20 cellular contexts compared by ENCODE assay signal in the genomic region with DNA sequence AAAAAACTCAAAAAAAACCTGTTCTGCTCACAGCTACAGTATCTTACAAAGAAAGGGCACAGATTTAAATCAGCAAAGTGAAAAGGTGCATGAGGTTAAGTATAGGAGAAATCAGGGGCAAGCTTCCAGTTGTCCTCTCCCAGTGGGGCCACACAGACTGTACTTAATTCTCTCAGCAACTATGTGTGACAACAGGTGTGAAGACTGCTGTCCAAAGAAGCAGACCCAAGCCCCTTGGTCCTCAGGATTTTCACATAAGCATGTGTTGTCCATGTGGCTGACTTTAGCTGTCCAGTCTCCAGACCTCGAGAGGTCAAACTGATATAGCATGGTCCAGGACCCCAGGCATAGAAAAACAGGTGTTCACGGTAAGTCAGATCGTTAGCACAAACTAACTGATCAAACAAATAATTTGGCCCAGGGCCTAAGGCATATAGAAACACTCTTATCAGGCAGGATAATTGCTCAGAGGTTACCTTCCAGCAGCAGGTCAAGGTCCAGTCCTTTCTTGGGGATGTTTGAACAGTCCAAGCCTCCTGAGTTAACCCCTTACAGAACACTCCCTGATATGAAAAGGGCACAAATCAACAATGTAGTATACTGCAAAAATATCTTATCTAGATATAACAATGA. TPM values are rescaled to one million over a fixed set of nuclear protein-coding genes. Genes with fewer than 3 reads are reported as not detected.
DNase-seq lines count a peak whose midpoint lies in the region; ATAC-seq, FAIRE-seq and TF ChIP-seq lines count a peak whose summit lies in the region.
"Had no signal": no experiment of that assay in that cellular context is flagged by ENCODE, and none has a peak within 500 bp of the region (broad histone marks: within the 10 kb centered on the region; RNA-seq: fewer than 3 reads in every experiment).

No MANE protein-coding gene starts in this region.

- H3K14ac ChIP-seq in IMR-90 (replicated peaks; ENCODE audit: low read depth, low read length) = no peak overlapping the region

- no peak overlapping the region for H4K5ac ChIP-seq in IMR-90 (ENCODE audit: low read depth, low read length)

- H3K27ac Mint-ChIP-seq in Caco-2 (ENCODE audit: unreplicated experiment) (peak overlapping the region; percentile 94), progenitor cell of endocrine pancreas (peak overlapping the region; percentile 63)
- H3K27ac Mint-ChIP-seq: B cell had no signal

- peak overlapping the region; percentile 64; the same call in 1 of the 2 replicates for H2AK5ac ChIP-seq in IMR-90 (ENCODE audit: low read depth, low read length)

- no peak overlapping the region for H3K27ac ChIP-seq in IMR-90 (ENCODE audit: insufficient read depth, low read length)
- H3K27ac ChIP-seq in endothelial cell of umbilical vein (ENCODE audit: insufficient read depth, low read depth, low read length) = no peak overlapping the region
- H3K27ac ChIP-seq: GM23248, SJSA1 had no signal

- H3K23ac ChIP-seq in IMR-90 (ENCODE audit: low read depth, low read length) = peak overlapping the region; percentile 73; the same call in 1 of the 2 replicates

- DNase-seq in Caco-2 (peak; percentile 86 to 92), IMR-90 (no peak), endothelial cell of umbilical vein (ENCODE audit: low read depth, low spot score) (peak; percentile 6), progenitor cell of endocrine pancreas (ENCODE audit: low spot score, unreplicated experiment) (no peak), kidney glomerular epithelial cell (lab: John Stamatoyannopoulos, UW) (no peak), posterior cingulate gyrus (no peak)
- no peak for DNase-seq in activated effector memory CD4-positive, alpha-beta T cell treated with Interleukin-2 at 50 U/mL for 16 hours
- DNase-seq: COR-L47, DMS153, EL, GM23248, HCEC 1CT, KG1, MV-4-11, NCI-H1930, NCI-H226 had no signal

- H4K8ac ChIP-seq in IMR-90 (ENCODE audit: low read depth in 2 of 2, low read length in 2 of 2) = no peak overlapping the region; a peak in 1 of 4 replicates

- no peak overlapping the region for H3K18ac ChIP-seq in IMR-90 (ENCODE audit: low read depth, low read length)

- H3K4me1 Mint-ChIP-seq in Caco-2 (ENCODE audit: low read depth, unreplicated experiment) (peaks cover 39% of the 10 kb centered on the region), progenitor cell of endocrine pancreas (ENCODE audit: low read depth) (peaks cover 22% of the 10 kb centered on the region)
- H3K4me1 Mint-ChIP-seq: B cell had no signal

- no CpG with 5 or more reads among the region's 3 CpGs for WGBS in IMR-90 (ENCODE audit: extremely low coverage in 2 of 2, insufficient read length in 1 of 2), 2 experiments

- peak overlapping the region; percentile 48 for H2BK120ac ChIP-seq in IMR-90 (ENCODE audit: low read depth, low read length)

- no peak overlapping the region for H2BK5ac ChIP-seq in IMR-90 (ENCODE audit: low read depth, low read length, poor library complexity, severe bottlenecking)

- H3K27me3 Mint-ChIP-seq in Caco-2 (ENCODE audit: insufficient read depth, unreplicated experiment) (no peaks in the 10 kb centered on the region), progenitor cell of endocrine pancreas (peaks cover 6% of the 10 kb centered on the region)
- H3K27me3 Mint-ChIP-seq: B cell had no signal

- TF ChIP-seq RAD21 in IMR-90 (IDR thresholded peaks at IDR 0.05; ENCODE audit: low read length) = no peak

- H3K4me2 ChIP-seq in IMR-90 (ENCODE audit: low read depth, low read length) (no peak overlapping the region), endothelial cell of umbilical vein (ENCODE audit: insufficient read depth, low read length) (no peak overlapping the region)

- BruUV-seq in Caco-2 (replicated peaks; lab: Mats Ljungman, UMichigan) (no TSS peak), IMR-90 (replicated peaks; lab: Mats Ljungman, UMichigan) (no TSS peak), endothelial cell of umbilical vein (replicated peaks; lab: Mats Ljungman, UMichigan) (no TSS peak)

- peaks cover 0 to 5% of the 10 kb centered on the region in 2 experiments; a peak in 2 of 4 replicates for H3K79me1 ChIP-seq in IMR-90 (ENCODE audit: low read depth in 1 of 2, low read length in 2 of 2)

- H2BK20ac ChIP-seq in IMR-90 (ENCODE audit: low read depth, low read length) = peak overlapping the region; percentile 18; the same call in 1 of the 2 replicates

- TF ChIP-seq CTCF in Caco-2 (IDR thresholded peaks at IDR 0.05; ENCODE audit: insufficient read depth in 1 of 2, low read depth in 1 of 2, low read length in 1 of 2, severe bottlenecking in 1 of 2, unreplicated experiment in 1 of 2) = no peak
- no peak for TF ChIP-seq CTCF in IMR-90 (conservative IDR thresholded peaks at IDR 0.05; ENCODE audit: low read depth, low read length)
- no peak for TF ChIP-seq CTCF in endothelial cell of umbilical vein (IDR thresholded peaks at IDR 0.05; ENCODE audit: extremely low read depth in 1 of 2, insufficient read depth in 1 of 2, low read depth in 1 of 2, low read length in 2 of 2)
- TF ChIP-seq CTCF in progenitor cell of endocrine pancreas (IDR thresholded peaks at IDR 0.05; ENCODE audit: unreplicated experiment) = no peak

- FAIRE-seq in endothelial cell of umbilical vein (lab: Jason Lieb, UNC) = no peak

- H3K9me3 ChIP-seq in Caco-2 (no peaks in the 10 kb centered on the region; the same call in 1 of the 2 replicates), IMR-90 (ENCODE audit: control insufficient read depth, insufficient read depth, low read length) (no peaks in the 10 kb centered on the region), endothelial cell of umbilical vein (replicated peaks; ENCODE audit: control insufficient read depth, insufficient read depth, low read length) (no peaks in the 10 kb centered on the region)
- H3K9me3 ChIP-seq: SJSA1 had no signal

- H3K9me3 Mint-ChIP-seq in Caco-2 (ENCODE audit: unreplicated experiment) (no peaks in the 10 kb centered on the region), progenitor cell of endocrine pancreas (ENCODE audit: low read depth) (peaks cover 4% of the 10 kb centered on the region)

- no peaks in the 10 kb centered on the region for H3K36me3 ChIP-seq in Caco-2 (ENCODE audit: control insufficient read depth, insufficient read depth, low read length)
- H3K36me3 ChIP-seq in IMR-90 (ENCODE audit: control insufficient read depth, insufficient read depth, low read length) = no peaks in the 10 kb centered on the region
- no peaks in the 10 kb centered on the region for H3K36me3 ChIP-seq in endothelial cell of umbilical vein (ENCODE audit: control insufficient read depth in 2 of 2, extremely low read depth in 1 of 2, insufficient read depth in 2 of 2, low read length in 2 of 2)
- H3K36me3 ChIP-seq: SJSA1 had no signal

- no peak overlapping the region for H3K56ac ChIP-seq in IMR-90 (ENCODE audit: extremely low read depth, insufficient read depth, low read length)

- H3K4me3 Mint-ChIP-seq in Caco-2 (ENCODE audit: unreplicated experiment) (peak overlapping the region; percentile 38), progenitor cell of endocrine pancreas (ENCODE audit: low read depth) (no peak overlapping the region)
- H3K4me3 Mint-ChIP-seq: B cell had no signal

- H4K20me1 ChIP-seq in IMR-90 (ENCODE audit: insufficient read depth, low read length) (no peaks in the 10 kb centered on the region), endothelial cell of umbilical vein (replicated peaks; ENCODE audit: control insufficient read depth, extremely low read depth, insufficient read depth, low read length) (no peaks in the 10 kb centered on the region)

- POLR2A ChIA-PET in Caco-2 (lab: Charles Lee) = interaction anchor here (0.8 kb wide), 1 partner anchor 21 kb away, joined by 5 read pairs; the partner anchor contains the start of gene CSTF3
- POLR2A ChIA-PET in IMR-90 (lab: Charles Lee; ENCODE audit: unreplicated experiment) = no interaction called here
- POLR2A ChIA-PET in endothelial cell of umbilical vein (lab: Charles Lee) = no interaction called here

- intact Hi-C loops in Caco-2 (cut with micrococcal nuclease; ENCODE audit: unreplicated experiment) = loop anchor here (1.0 kb wide), 2 partner anchors 21 to 76 kb away; partner anchors contain the start of gene CSTF3
- intact Hi-C loops in IMR-90 (cut with micrococcal nuclease) = no loop called here
- intact Hi-C loops in endothelial cell of umbilical vein (cut with micrococcal nuclease) = no loop called here
- intact Hi-C loops in posterior cingulate gyrus (cut with DNase I) = no loop called here

- H3K9me1 ChIP-seq in IMR-90 (ENCODE audit: insufficient read depth, low read length) = peaks cover 4% of the 10 kb centered on the region; the same call in 1 of the 2 replicates
- H3K9me1 ChIP-seq in endothelial cell of umbilical vein (replicated peaks; ENCODE audit: control insufficient read depth, extremely low read depth, insufficient read depth, low read length) = no peaks in the 10 kb centered on the region

- H2AK9ac ChIP-seq in IMR-90 (replicated peaks; ENCODE audit: low read depth, low read length, poor library complexity) = no peak overlapping the region

- dilution Hi-C loops in IMR-90 (cut with HindIII; ENCODE audit: low sequenced_read_pairs, unreplicated experiment) = no loop called here
- dilution Hi-C loops in endothelial cell of umbilical vein (cut with MboI; ENCODE audit: extremely low pct_ligation_motif_present, low sequenced_read_pairs) = no loop called here

- ATAC-seq in IMR-90 (ENCODE audit: low read depth) = no peak
- ATAC-seq: GM12878, Panc1 had no signal

- no peak for TF ChIP-seq POLR2A in IMR-90 (IDR thresholded peaks at IDR 0.05; ENCODE audit: low read depth, low read length)
- TF ChIP-seq POLR2A in endothelial cell of umbilical vein (IDR thresholded peaks at IDR 0.05; ENCODE audit: low read depth, low read length) = no peak

- no peak overlapping the region for H3K4me3 ChIP-seq in Caco-2 (ENCODE audit: low read depth, low read length)
- H3K4me3 ChIP-seq in IMR-90 (ENCODE audit: insufficient read depth, low read depth, low read length) = no peak overlapping the region
- H3K4me3 ChIP-seq in endothelial cell of umbilical vein (replicated peaks in 1 of 3; ENCODE audit: insufficient read depth in 1 of 3, low read depth in 1 of 3, low read length in 3 of 3) = no peak overlapping the region
- H3K4me3 ChIP-seq: GM12878, GM23248, SJSA1 had no signal

- H2BK15ac ChIP-seq in IMR-90 (ENCODE audit: low read depth, low read length) = 0 out of 3 replicates have a peak overlapping the region, but pooled peaks have one; percentile 13

- H2AFZ ChIP-seq in IMR-90 (replicated peaks; ENCODE audit: low read length, poor library complexity) = no peak overlapping the region
- no peak overlapping the region for H2AFZ ChIP-seq in endothelial cell of umbilical vein (ENCODE audit: low read depth, low read length)
- H2AFZ ChIP-seq: GM23248 had no signal

- H3K9ac ChIP-seq in IMR-90 (ENCODE audit: low read depth, low read length) (no peak overlapping the region), endothelial cell of umbilical vein (replicated peaks; ENCODE audit: extremely low read depth, insufficient read depth, low read length) (no peak overlapping the region)
- H3K9ac ChIP-seq: GM23248 had no signal

- H3K36me3 Mint-ChIP-seq in Caco-2 (ENCODE audit: insufficient read depth, unreplicated experiment) (peaks cover 21% of the 10 kb centered on the region), progenitor cell of endocrine pancreas (ENCODE audit: insufficient read depth) (peaks cover 2% of the 10 kb centered on the region)

- no peak overlapping the region for H3K4ac ChIP-seq in IMR-90 (ENCODE audit: low read depth, low read length)

- H4K91ac ChIP-seq in IMR-90 (ENCODE audit: insufficient read depth, low read depth, low read length) = peak overlapping the region; percentile 3; the same call in 1 of the 2 replicates

- H3K27me3 ChIP-seq in Caco-2 (replicated peaks; ENCODE audit: control insufficient read depth, insufficient read depth, low read length) = no peaks in the 10 kb centered on the region
- H3K27me3 ChIP-seq in IMR-90 (ENCODE audit: control insufficient read depth, insufficient read depth, low read length) = no peaks in the 10 kb centered on the region
- no peaks in the 10 kb centered on the region for H3K27me3 ChIP-seq in endothelial cell of umbilical vein (ENCODE audit: control insufficient read depth in 2 of 2, insufficient read depth in 2 of 2, low read length in 2 of 2)
- H3K27me3 ChIP-seq: SJSA1 had no signal

- in situ Hi-C loops in IMR-90 (cut with MboI; ENCODE audit: low sequenced_read_pairs) = no loop called here

- H3K79me2 ChIP-seq in endothelial cell of umbilical vein (ENCODE audit: control insufficient read depth, insufficient read depth, low read length) = no peaks in the 10 kb centered on the region

- CTCF ChIA-PET in Caco-2 (lab: Charles Lee) (interaction anchor here (0.7 kb wide), 1 partner anchor 17 kb away, joined by 3 read pairs; no protein-coding TSS in a partner anchor), IMR-90 (lab: Yijun Ruan, JAX) (interaction anchor here (0.9 kb wide), 1 partner anchor 13 kb away, joined by 3 read pairs; no protein-coding TSS in a partner anchor), endothelial cell of umbilical vein (lab: Charles Lee) (interaction anchor here (1.1 to 1.7 kb wide), 2 partner anchors 9 to 17 kb away, joined by 3 to 4 read pairs; no protein-coding TSS in a partner anchor)

- peaks cover 59% of the 10 kb centered on the region for H3K4me1 ChIP-seq in Caco-2
- H3K4me1 ChIP-seq in IMR-90 (ENCODE audit: control insufficient read depth, insufficient read depth, low read length) = peaks cover 9% of the 10 kb centered on the region
- H3K4me1 ChIP-seq in endothelial cell of umbilical vein (ENCODE audit: control insufficient read depth, extremely low read depth, insufficient read depth, low read length) = peaks cover 2% of the 10 kb centered on the region

RNA-seq across cellular contexts. Expression of gene CSTF3, which starts 21.1 kb away (rescaled TPM):
- total RNA-seq in Caco-2 (2022) = 43.6 and 45.6 TPM in 2 replicates
- total RNA-seq in IMR-90 (2012; rRNA removed) = 14.5 and 31.4 TPM in 2 replicates
- polyA plus RNA-seq in IMR-90 (2012; rRNA removed) = 18.0 and 23.4 TPM in 2 replicates
- 3.8 and 8.9 TPM in 2 replicates for polyA plus RNA-seq in IMR-90 (2012; cell fraction: cytosol; rRNA removed)
- 5.1 and 40.1 TPM in 2 replicates for polyA plus RNA-seq in IMR-90 (2012; cell fraction: nucleus; rRNA removed; ENCODE audit: low replicate concordance)
- total RNA-seq in endothelial cell of umbilical vein = 46.6 and 52.3 TPM in 2 replicates
- polyA plus RNA-seq in endothelial cell of umbilical vein = 11.8 and 18.3 TPM in 2 replicates
- 20.0 and 23.1 TPM in 2 replicates for polyA plus RNA-seq in endothelial cell of umbilical vein (2011; cell fraction: cytosol; rRNA removed)
- polyA plus RNA-seq in endothelial cell of umbilical vein (2011; cell fraction: nucleus; rRNA removed) = 45.7 and 71.1 TPM in 2 replicates
- polyA plus RNA-seq in endothelial cell of umbilical vein (2012) = 44.1 and 67.2 TPM in 2 replicates
- 28.4 and 40.6 TPM in 2 replicates for polyA minus RNA-seq in endothelial cell of umbilical vein
- 9.6 TPM for polyA minus RNA-seq in endothelial cell of umbilical vein (2011; cell fraction: cytosol; rRNA and poly(A)+ RNA removed)
- polyA minus RNA-seq in endothelial cell of umbilical vein (2011; cell fraction: nucleus; rRNA and poly(A)+ RNA removed) = 80.1 and 81.5 TPM in 2 replicates
- total RNA-seq in progenitor cell of endocrine pancreas = 43.5 and 48.1 TPM in 2 replicates

Comparison
In these comparisons a context has a peak if more than half of its experiments do, and no peak if none do; other contexts are left out.
1. DNase-seq: peak in Caco-2 (2 of 2) and endothelial cell of umbilical vein (single experiment); none in IMR-90 (single experiment), progenitor cell of endocrine pancreas (single experiment), activated effector memory CD4-positive, alpha-beta T cell treated with Interleukin-2 at 50 U/mL for 16 hours (single experiment), kidney glomerular epithelial cell (single experiment) and posterior cingulate gyrus (0 of 10).